Comparison of ENCODE assay signal across 11 cellular contexts in the genomic region with DNA sequence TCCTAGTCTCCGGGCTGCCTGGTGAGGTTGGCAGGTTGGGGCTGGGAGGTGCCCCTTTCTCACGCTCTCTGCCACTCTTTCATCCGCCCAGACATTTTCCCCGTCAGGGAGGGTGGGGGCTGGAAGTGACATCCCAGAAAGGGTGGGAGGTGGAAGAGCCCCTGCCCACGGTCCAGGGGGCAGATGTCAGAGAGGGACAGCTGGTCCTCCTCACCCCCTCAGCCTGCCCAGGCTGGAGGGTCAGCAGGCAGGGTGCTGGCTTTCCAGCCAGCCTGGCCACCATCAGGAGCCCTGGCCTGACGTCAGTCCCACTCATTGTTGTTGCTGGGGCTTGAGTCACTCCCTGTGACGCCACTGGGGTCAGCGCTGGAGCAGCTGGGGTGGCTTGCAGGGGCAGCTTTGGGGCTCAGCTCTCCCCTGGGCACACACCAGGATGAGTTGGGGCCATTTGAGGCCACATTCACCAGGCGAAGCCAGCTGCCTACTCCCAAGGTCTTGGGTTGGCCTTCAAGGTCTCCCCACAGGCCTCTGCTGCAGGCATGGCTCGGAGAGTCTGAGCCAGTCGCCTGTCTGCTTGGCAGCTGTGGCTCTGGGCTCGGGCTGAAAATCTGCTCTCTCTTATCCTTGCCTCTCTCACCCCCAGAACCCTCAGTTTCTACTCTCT. TPM values are rescaled to one million over a fixed set of nuclear protein-coding genes. Genes with fewer than 3 reads are reported as not detected.
DNase-seq lines count a peak whose midpoint lies in the region; ATAC-seq and TF ChIP-seq lines count a peak whose summit lies in the region.
"Had no signal": no experiment of that assay in that cellular context is flagged by ENCODE, and none has a peak within 500 bp of the region (broad histone marks: within the 10 kb centered on the region; RNA-seq: fewer than 3 reads in every experiment).

No MANE protein-coding gene starts in this region.

- WGBS in transverse colon (ENCODE audit: low coverage in 1 of 2), 2 donors = 60 to 68% methylated on average over 3 to 12 of the region's 12 CpGs

- no peak overlapping the region for H3K9ac ChIP-seq in duodenal mucosa (ENCODE audit: low read depth in 1 of 2, low read length in 2 of 2)
- H3K9ac ChIP-seq in mucosa of rectum (ENCODE audit: low read depth in 1 of 2, low read length in 2 of 2) = no peak overlapping the region

- H3K27me3 ChIP-seq in duodenal mucosa (ENCODE audit: control insufficient read depth in 1 of 2, insufficient read depth in 2 of 2, low read length in 2 of 2) (no peaks in the 10 kb centered on the region), mucosa of rectum (ENCODE audit: control insufficient read depth in 2 of 2, insufficient read depth in 2 of 2, low read length in 2 of 2) (no peaks in the 10 kb centered on the region), transverse colon (no peaks in the 10 kb centered on the region), lower lobe of right lung (ENCODE audit: low read depth) (no peaks in the 10 kb centered on the region)

- TF ChIP-seq POLR2A in transverse colon (IDR thresholded peaks at IDR 0.05) = no peak

- H3K4me1 ChIP-seq in duodenal mucosa (ENCODE audit: control insufficient read depth in 1 of 2, insufficient read depth in 2 of 2, low read length in 2 of 2) (peaks cover 2 to 7% of the 10 kb centered on the region in 2 donors), mucosa of rectum (ENCODE audit: control insufficient read depth in 2 of 2, insufficient read depth in 2 of 2, low read length in 2 of 2) (peaks cover 2 to 10% of the 10 kb centered on the region in 2 donors), transverse colon (peaks cover 1 to 21% (median 6%) of the 10 kb centered on the region in 4 donors), lower lobe of right lung (peaks cover under 1% of the 10 kb centered on the region)

- H3K4me3 ChIP-seq in duodenal mucosa (ENCODE audit: low read depth in 1 of 2, low read length in 2 of 2) = no peak overlapping the region
- H3K4me3 ChIP-seq in mucosa of rectum (ENCODE audit: low read length in 2 of 2) = no peak overlapping the region
- H3K4me3 ChIP-seq in transverse colon = no peak overlapping the region
- no peak overlapping the region for H3K4me3 ChIP-seq in lower lobe of right lung

- H3K9me3 ChIP-seq in duodenal mucosa (ENCODE audit: control insufficient read depth in 1 of 2, low read length in 2 of 2) (no peaks in the 10 kb centered on the region), mucosa of rectum (ENCODE audit: control insufficient read depth in 2 of 2, low read length in 2 of 2) (no peaks in the 10 kb centered on the region), transverse colon (no peaks in the 10 kb centered on the region), lower lobe of right lung (no peaks in the 10 kb centered on the region)

- intact Hi-C loops in transverse colon (cut with DNase I; ENCODE audit: low total_unique reads) = no loop called here
- intact Hi-C loops in lower lobe of right lung (cut with DNase I) = no loop called here

- TF ChIP-seq CTCF in transverse colon (IDR thresholded peaks at IDR 0.05) (no peak), lower lobe of right lung (IDR thresholded peaks at IDR 0.05) (no peak)

- H3K36me3 ChIP-seq in duodenal mucosa (ENCODE audit: control insufficient read depth in 1 of 2, insufficient read depth in 2 of 2, low read length in 2 of 2) (no peaks in the 10 kb centered on the region), mucosa of rectum (ENCODE audit: control insufficient read depth in 2 of 2, insufficient read depth in 2 of 2, low read length in 2 of 2) (no peaks in the 10 kb centered on the region), transverse colon (no peaks in the 10 kb centered on the region), lower lobe of right lung (peaks cover 6% of the 10 kb centered on the region)

- DNase-seq in DMS 273 (lab: John Stamatoyannopoulos, UW; ENCODE audit: unreplicated experiment) (peak; percentile 27), DMS 273 treated with DMSO at 0.1 percent for 48 hours (lab: John Stamatoyannopoulos, UW) (no peak), transverse colon (peak; percentile 39), cortex of kidney (lab: John Stamatoyannopoulos, UW) (no peak), lower lobe of right lung (no peak)
- no peak for DNase-seq in stimulated activated CD4-positive, alpha-beta T cell treated with anti-CD3 and anti-CD28 coated beads, Interleukin-4, amount 100 ng/mL, for 24 hours
- DNase-seq: NCI-H82, T-helper 9 cell had no signal

- in situ Hi-C loops in transverse colon (cut with MboI; ENCODE audit: low pct_ligation_motif_present in 1 of 4, low pct_unique_long_range_greater_than_20kb in 1 of 4, low sequenced_read_pairs in 3 of 4) = no loop called here

- no peak for ATAC-seq in lower lobe of right lung

- H3K27ac ChIP-seq in duodenal mucosa (ENCODE audit: low read depth, low read length) = peak overlapping the region; percentile 20
- H3K27ac ChIP-seq in mucosa of rectum (ENCODE audit: low read depth in 2 of 2, low read length in 2 of 2) = peak overlapping the region; percentile 9 to 48
- peak overlapping the region; percentile 49 to 75 (median 65) for H3K27ac ChIP-seq in transverse colon
- H3K27ac ChIP-seq in lower lobe of right lung = no peak overlapping the region
- H3K27ac ChIP-seq: 22Rv1 had no signal

- no peak for TF ChIP-seq EP300 in transverse colon (IDR thresholded peaks at IDR 0.05; ENCODE audit: low read depth)

RNA-seq across cellular contexts. Expression of a gene that starts 5.7 kb away (rescaled TPM):
- total RNA-seq in transverse colon = 10 to 100 TPM; 15.7 to 64.1 (median 51.6) TPM
- total RNA-seq in lower lobe of right lung = 31.8 TPM

RNA-seq across cellular contexts. Expression of a gene that starts 12.9 kb away (rescaled TPM):
- total RNA-seq in transverse colon (100 to 1,000 TPM in 1 of 4 donors, 10 to 100 TPM in 3; 50.7 to 102 (median 76.9) TPM), lower lobe of right lung (39.3 TPM)

RNA-seq across cellular contexts. Expression of a gene that starts 15.4 kb away (rescaled TPM):
- total RNA-seq in transverse colon (1 to 10 TPM in 1 of 4 donors, under 1 TPM in 2, not detected in 1; 0.64 to 1.5 (median 0.80) TPM), lower lobe of right lung (4.3 TPM)

RNA-seq across cellular contexts. Expression of a gene that starts 57.4 kb away (rescaled TPM):
- total RNA-seq in transverse colon (10 to 100 TPM in 2 of 4 donors, 1 to 10 TPM in 2; 5.9 to 20.6 (median 9.7) TPM), lower lobe of right lung (85.5 TPM)

Comparison
In these comparisons a context has a peak if more than half of its experiments do, and no peak if none do; other contexts are left out.
1. DNase-seq: peak in DMS 273 (single experiment) and transverse colon (single experiment); none in DMS 273 treated with DMSO at 0.1 percent for 48 hours (single experiment), stimulated activated CD4-positive, alpha-beta T cell treated with anti-CD3 and anti-CD28 coated beads, Interleukin-4, amount 100 ng/mL, for 24 hours (single experiment), cortex of kidney (single experiment) and lower lobe of right lung (single experiment).